11 cellular contexts compared by ENCODE assay signal in genomic region chr5:54882841-54883240, GRCh38.
DNase-seq lines count a peak whose midpoint lies in the region; ATAC-seq and TF ChIP-seq lines count a peak whose summit lies in the region.
"Had no signal": no experiment of that assay in that cellular context is flagged by ENCODE, and none has a peak within 500 bp of the region (broad histone marks: within the 10 kb centered on the region; RNA-seq: fewer than 3 reads in every experiment).

No MANE protein-coding gene starts in this region.

- H3K27me3 ChIP-seq in GM23338 (ENCODE audit: insufficient read depth): peaks cover 37% of the 10 kb centered on the region
- peaks cover 7 to 18% (median 9%) of the 10 kb centered on the region in 3 donors for H3K27me3 ChIP-seq in gastrocnemius medialis
- H3K27me3 ChIP-seq in MG63: no peaks in the 10 kb centered on the region

- peak overlapping the region; percentile 70 for H3K4me3 ChIP-seq in GM23338
- peak overlapping the region in 3 of 4 donors; percentile 50 to 64 (median 56) for H3K4me3 ChIP-seq in gastrocnemius medialis
- no peak overlapping the region for H3K4me3 ChIP-seq in MG63

- no peak for DNase-seq in GM23338 (ENCODE audit: low spot score)
- DNase-seq in activated naive CD8-positive, alpha-beta T cell treated with anti-CD3 and anti-CD28 coated beads, Interleukin-2, amount 10 ng/mL, durations not matched to agents 7 days and 5 days: no peak
- DNase-seq in left lobe of liver (ENCODE audit: low spot score): no peak
- no peak for DNase-seq in gastrocnemius medialis
- no peak for DNase-seq in hippocampal formation (lab: John Stamatoyannopoulos, UW)
- no peak for DNase-seq in foreskin melanocyte
- no peak for DNase-seq in NOMO-1 treated with dmso at 0.1 percent for 144 hours (lab: John Stamatoyannopoulos, UW; ENCODE audit: unreplicated experiment)
- no peak for DNase-seq in MG63
- DNase-seq: activated T-cell treated with anti-CD3 and anti-CD28 coated beads, Interleukin-2, amount 50 U/mL, for 48 hours; NCI-H2227 treated with DMSO at 0.1 percent for 48 hours; spleen had no signal

- ATAC-seq in GM23338: peak; percentile 8; the same call in 1 of the 3 replicates
- no peak for ATAC-seq in activated naive CD8-positive, alpha-beta T cell treated with anti-CD3 and anti-CD28 coated beads, Interleukin-2, amount 10 ng/mL, durations not matched to agents 7 days and 5 days (ENCODE audit: low read depth)
- peak; percentile 10 for ATAC-seq in left lobe of liver
- no peak for ATAC-seq in gastrocnemius medialis

- H3K79me2 ChIP-seq in GM23338 (replicated peaks; ENCODE audit: insufficient read depth): no peaks in the 10 kb centered on the region

- peaks cover 3% of the 10 kb centered on the region; the same call in 1 of the 2 replicates for H3K9me2 ChIP-seq in GM23338 (ENCODE audit: insufficient read depth)

- peaks cover 21% of the 10 kb centered on the region for H3K27me3 Mint-ChIP-seq in GM23338 (ENCODE audit: insufficient read depth, low read depth, poor library complexity)
- peaks cover 60% of the 10 kb centered on the region for H3K27me3 Mint-ChIP-seq in activated naive CD8-positive, alpha-beta T cell treated with anti-CD3 and anti-CD28 coated beads, Interleukin-2, amount 10 ng/mL, durations not matched to agents 7 days and 5 days

- H3K4me1 ChIP-seq in GM23338 (ENCODE audit: insufficient read depth) (peaks cover 15% of the 10 kb centered on the region), gastrocnemius medialis (peaks cover 0 to 5% of the 10 kb centered on the region in 2 donors)

- no peak for TF ChIP-seq POLR2A in gastrocnemius medialis (IDR thresholded peaks at IDR 0.05)

- in situ Hi-C loops in gastrocnemius medialis (cut with MboI; ENCODE audit: low sequenced_read_pairs in 4 of 4): no loop called here

- peak overlapping the region; percentile 67 for H2AFZ ChIP-seq in GM23338

- H3K4me2 ChIP-seq in GM23338: peak overlapping the region; percentile 76

- POLR2A ChIA-PET in activated naive CD8-positive, alpha-beta T cell treated with anti-CD3 and anti-CD28 coated beads, Interleukin-2, amount 10 ng/mL, durations not matched to agents 7 days and 5 days (lab: Charles Lee): no interaction called here

- peaks cover 31% of the 10 kb centered on the region for H3K36me3 Mint-ChIP-seq in GM23338 (ENCODE audit: low read depth)
- H3K36me3 Mint-ChIP-seq in activated naive CD8-positive, alpha-beta T cell treated with anti-CD3 and anti-CD28 coated beads, Interleukin-2, amount 10 ng/mL, durations not matched to agents 7 days and 5 days: peaks cover 6% of the 10 kb centered on the region

- H3F3A ChIP-seq in GM23338 (replicated peaks; ENCODE audit: low read depth): no peaks in the 10 kb centered on the region

- intact Hi-C loops in gastrocnemius medialis (cut with DNase I; ENCODE audit: low total_unique reads): no loop called here

- H3K27ac ChIP-seq in GM23338 (ENCODE audit: low read depth): no peak overlapping the region
- no peak overlapping the region for H3K27ac ChIP-seq in gastrocnemius medialis
- H3K27ac ChIP-seq: spleen had no signal

- H3K9me3 Mint-ChIP-seq in GM23338: peaks cover 37% of the 10 kb centered on the region
- H3K9me3 Mint-ChIP-seq in activated naive CD8-positive, alpha-beta T cell treated with anti-CD3 and anti-CD28 coated beads, Interleukin-2, amount 10 ng/mL, durations not matched to agents 7 days and 5 days: peaks cover 1% of the 10 kb centered on the region

- H3K36me3 ChIP-seq in GM23338 (ENCODE audit: insufficient read depth) (peaks cover 7% of the 10 kb centered on the region; the same call in 1 of the 2 replicates), gastrocnemius medialis (no peaks in the 10 kb centered on the region), MG63 (no peaks in the 10 kb centered on the region)
- H3K36me3 ChIP-seq: spleen had no signal

- TF ChIP-seq CTCF in GM23338 (conservative IDR thresholded peaks at IDR 0.05; ENCODE audit: low read depth in 2 of 2): no peak
- TF ChIP-seq CTCF in gastrocnemius medialis (IDR thresholded peaks at IDR 0.05 in 4 of 5, conservative IDR thresholded peaks at IDR 0.05 in 1 of 5): no peak

- H3K9me3 ChIP-seq in gastrocnemius medialis (no peaks in the 10 kb centered on the region), MG63 (no peaks in the 10 kb centered on the region)

- H3K27ac Mint-ChIP-seq in GM23338: no peak overlapping the region
- no peak overlapping the region for H3K27ac Mint-ChIP-seq in activated naive CD8-positive, alpha-beta T cell treated with anti-CD3 and anti-CD28 coated beads, Interleukin-2, amount 10 ng/mL, durations not matched to agents 7 days and 5 days

- peaks cover 28% of the 10 kb centered on the region for H3K4me1 Mint-ChIP-seq in GM23338
- peaks cover 17% of the 10 kb centered on the region for H3K4me1 Mint-ChIP-seq in activated naive CD8-positive, alpha-beta T cell treated with anti-CD3 and anti-CD28 coated beads, Interleukin-2, amount 10 ng/mL, durations not matched to agents 7 days and 5 days

- peak overlapping the region; percentile 88 for H3K4me3 Mint-ChIP-seq in GM23338
- peak overlapping the region; percentile 79 for H3K4me3 Mint-ChIP-seq in activated naive CD8-positive, alpha-beta T cell treated with anti-CD3 and anti-CD28 coated beads, Interleukin-2, amount 10 ng/mL, durations not matched to agents 7 days and 5 days

- no peaks in the 10 kb centered on the region for H4K20me1 ChIP-seq in GM23338 (replicated peaks; ENCODE audit: insufficient read depth)

TF ChIP-seq in GM23338, 12 proteins besides CTCF, POLR2A, EP300 and RAD21:
- TF ChIP-seq ETS1 (IDR thresholded peaks at IDR 0.05) (no peak), NANOG (IDR thresholded peaks at IDR 0.05; ENCODE audit: borderline replicate concordance) (no peak), ZNF331 (CRISPR knock-in tag; IDR thresholded peaks at IDR 0.05; ENCODE audit: low read depth) (no peak), STAT1 (IDR thresholded peaks at IDR 0.05; ENCODE audit: unreplicated experiment) (no peak), ZNF114 (CRISPR knock-in tag; IDR thresholded peaks at IDR 0.05) (no peak), EZH2 (IDR thresholded peaks at IDR 0.05; ENCODE audit: low read depth, unreplicated experiment) (no peak), POLR2AphosphoS5 (IDR thresholded peaks at IDR 0.05; ENCODE audit: low read depth) (no peak)

Comparison
In these comparisons a context has a peak if more than half of its experiments do, and no peak if none do; other contexts are left out.
1. ATAC-seq: peak in GM23338 (single experiment) and left lobe of liver (single experiment); none in activated naive CD8-positive, alpha-beta T cell treated with anti-CD3 and anti-CD28 coated beads, Interleukin-2, amount 10 ng/mL, durations not matched to agents 7 days and 5 days (single experiment) and gastrocnemius medialis (0 of 2).